1 cellular context compared by ENCODE assay signal in genomic region chr2:58319481-58319880, GRCh38.
TF ChIP-seq lines count a peak whose summit lies in the region.

No MANE protein-coding gene starts in this region.

TF ChIP-seq in WTC11, 78 proteins besides CTCF, POLR2A, EP300 and RAD21 (continued from another document):
- TF ChIP-seq FOXP4 (CRISPR knock-in tag; IDR thresholded peaks at IDR 0.05): no peak
- TF ChIP-seq CREB1 (CRISPR knock-in tag; IDR thresholded peaks at IDR 0.05): no peak
- TF ChIP-seq MLX (CRISPR knock-in tag; IDR thresholded peaks at IDR 0.05): no peak
- no peak for TF ChIP-seq E2F4 (CRISPR knock-in tag; IDR thresholded peaks at IDR 0.05; ENCODE audit: borderline replicate concordance, low read depth)
- no peak for TF ChIP-seq EMX1 (CRISPR knock-in tag; IDR thresholded peaks at IDR 0.05)
- TF ChIP-seq RELA (CRISPR knock-in tag; IDR thresholded peaks at IDR 0.05; ENCODE audit: borderline replicate concordance): no peak
- TF ChIP-seq ZNF263 (CRISPR knock-in tag; IDR thresholded peaks at IDR 0.05; ENCODE audit: low read depth): no peak
- no peak for TF ChIP-seq ZSCAN18 (CRISPR knock-in tag; IDR thresholded peaks at IDR 0.05)
- no peak for TF ChIP-seq ZNF281 (CRISPR knock-in tag; IDR thresholded peaks at IDR 0.05)
- no peak for TF ChIP-seq GABPB1 (CRISPR knock-in tag; IDR thresholded peaks at IDR 0.05)
- TF ChIP-seq ATF1 (CRISPR knock-in tag; IDR thresholded peaks at IDR 0.05): no peak
TF ChIP-seq in WTC11: peak in this region for 0.
